In genomic region chr5:43309657-43310056, GRCh38 we compare ENCODE assay signal across 10 cellular contexts. TPM values are rescaled to one million over a fixed set of nuclear protein-coding genes. Genes with fewer than 3 reads are reported as not detected.
DNase-seq lines count a peak whose midpoint lies in the region; FAIRE-seq and TF ChIP-seq lines count a peak whose summit lies in the region.
"Had no signal": no experiment of that assay in that cellular context is flagged by ENCODE, and none has a peak within 500 bp of the region (broad histone marks: within the 10 kb centered on the region; RNA-seq: fewer than 3 reads in every experiment).

No MANE protein-coding gene starts in this region.

- H3K36me3 Mint-ChIP-seq in nephron (ENCODE audit: low read depth) = peaks cover 10% of the 10 kb centered on the region

- H3K27ac Mint-ChIP-seq in nephron = peak overlapping the region; percentile 8 to 85 (median 30)

- no peak for DNase-seq in GM06990 (ENCODE audit: extremely low read depth, insufficient read length)
- no peak for DNase-seq in Karpas-422
- peak; percentile 61 for DNase-seq in bronchial epithelial cell (ENCODE audit: low read depth)
- DNase-seq in G401 (ENCODE audit: low spot score) = no peak
- no peak for DNase-seq in Ammon's horn (ENCODE audit: low spot score)
- no peak for DNase-seq in uterus
- no peak for DNase-seq in NOMO-1 treated with dmso at 0.1 percent for 144 hours (lab: John Stamatoyannopoulos, UW; ENCODE audit: unreplicated experiment)
- DNase-seq: NK-92 treated with Interleukin-12 subunit alpha and Interleukin-12 subunit beta, amount 100 ng/mL, for 24 hours had no signal

- peak overlapping the region; percentile 55 to 64 (median 55) for H3K4me3 Mint-ChIP-seq in nephron

- H3K4me1 ChIP-seq in Karpas-422 (ENCODE audit: low read length) (peaks cover 79% of the 10 kb centered on the region), uterus (peaks cover 0 to 11% of the 10 kb centered on the region in 2 donors)

- H3K4me2 ChIP-seq in Karpas-422 (ENCODE audit: low read depth, low read length, poor library complexity, severe bottlenecking) = peak overlapping the region; percentile 88

- peak overlapping the region; percentile 39 for H3K9ac ChIP-seq in Karpas-422 (ENCODE audit: low read length)

- H3K4me3 ChIP-seq in GM06990 (replicated peaks; ENCODE audit: low read depth, low read length) (peak overlapping the region; percentile 1; the same call in 1 of the 2 replicates), Karpas-422 (ENCODE audit: low read length) (peak overlapping the region; percentile 98), bronchial epithelial cell (ENCODE audit: low read depth, low read length) (no peak overlapping the region), uterus (no peak overlapping the region)
- H3K4me3 ChIP-seq: right atrium auricular region had no signal

- H3K36me3 ChIP-seq in GM06990 (ENCODE audit: control insufficient read depth, insufficient read depth, low read length) (no peaks in the 10 kb centered on the region; the same call in 1 of the 2 replicates), Karpas-422 (ENCODE audit: insufficient read depth, low read length) (peaks cover 56% of the 10 kb centered on the region), bronchial epithelial cell (ENCODE audit: control insufficient read depth, insufficient read depth, low read length) (peaks cover 1% of the 10 kb centered on the region), uterus (no peaks in the 10 kb centered on the region)
- H3K36me3 ChIP-seq: right atrium auricular region had no signal

- TF ChIP-seq CTCF in GM06990 (IDR thresholded peaks at IDR 0.05; ENCODE audit: insufficient read depth, low read length, poor library complexity, severe bottlenecking) (no peak), bronchial epithelial cell (IDR thresholded peaks at IDR 0.05; ENCODE audit: insufficient read depth, low read length, severe bottlenecking) (no peak), nephron (IDR thresholded peaks at IDR 0.05; ENCODE audit: unreplicated experiment in 3 of 3) (no peak), uterus (IDR thresholded peaks at IDR 0.05) (no peak)

- in situ Hi-C loops in G401 (cut with HindIII; ENCODE audit: low sequenced_read_pairs) = no loop called here

- no peak for FAIRE-seq in bronchial epithelial cell (lab: Jason Lieb, UNC)

- peaks cover 71% of the 10 kb centered on the region for H3K4me1 Mint-ChIP-seq in nephron

- H3K9me2 ChIP-seq in Karpas-422 (replicated peaks; ENCODE audit: insufficient read depth, low read length) = no peaks in the 10 kb centered on the region

- no peak for TF ChIP-seq POLR2A in uterus (IDR thresholded peaks at IDR 0.05)

- intact Hi-C loops in uterus (cut with DNase I; ENCODE audit: low total_unique reads) = no loop called here

- H2AFZ ChIP-seq in Karpas-422 (ENCODE audit: low read length) = no peak overlapping the region

- no peaks in the 10 kb centered on the region for H3K9me3 Mint-ChIP-seq in nephron

- H4K20me1 ChIP-seq in Karpas-422 (ENCODE audit: insufficient read depth, low read depth, low read length) = peaks cover 51% of the 10 kb centered on the region

- H3K27ac ChIP-seq in Karpas-422 (ENCODE audit: low read length) = peak overlapping the region; percentile 94
- H3K27ac ChIP-seq in uterus = no peak overlapping the region
- H3K27ac ChIP-seq: right atrium auricular region had no signal

- no peaks in the 10 kb centered on the region for H3K9me3 ChIP-seq in Karpas-422 (ENCODE audit: low read length)
- H3K9me3 ChIP-seq in uterus = no peaks in the 10 kb centered on the region
- H3K9me3 ChIP-seq: right atrium auricular region had no signal

- no peaks in the 10 kb centered on the region for H3K27me3 ChIP-seq in GM06990 (replicated peaks; ENCODE audit: control insufficient read depth, insufficient read depth, low read length)
- no peaks in the 10 kb centered on the region for H3K27me3 ChIP-seq in Karpas-422 (ENCODE audit: low read length)
- H3K27me3 ChIP-seq in bronchial epithelial cell (ENCODE audit: control insufficient read depth, insufficient read depth, low read length) = no peaks in the 10 kb centered on the region
- H3K27me3 ChIP-seq in uterus = no peaks in the 10 kb centered on the region
- H3K27me3 ChIP-seq: right atrium auricular region had no signal

- H3K79me2 ChIP-seq in Karpas-422 (ENCODE audit: low read length) = peaks cover 84% of the 10 kb centered on the region

- no peaks in the 10 kb centered on the region for H3K27me3 Mint-ChIP-seq in nephron (ENCODE audit: low read depth)

RNA-seq across cellular contexts. Expression of gene HMGCS1, which starts 3.6 kb away (rescaled TPM):
- 131 and 184 TPM in 2 replicates for total RNA-seq in Karpas-422 (2014; rRNA removed; shearing (Covaris generic); ENCODE audit: low replicate concordance)
- total RNA-seq in bronchial epithelial cell = 48.3 and 55.5 TPM in 2 replicates
- total RNA-seq in G401 (2014; rRNA removed; shearing (Covaris generic)) = 26.0 and 47.1 TPM in 2 replicates
- 100 to 1,000 TPM in 1 of 4 donors, 10 to 100 TPM in 2, 1 to 10 TPM in 1; 3.8 to 113 (median 25.4) TPM for total RNA-seq in uterus

Comparison
In these comparisons a context has a peak if more than half of its experiments do, and no peak if none do; other contexts are left out.
1. H3K4me3 ChIP-seq: peak in GM06990 (single experiment) and Karpas-422 (single experiment); none in bronchial epithelial cell (single experiment) and uterus (0 of 2).